25 cellular contexts compared by ENCODE assay signal in the genomic region with DNA sequence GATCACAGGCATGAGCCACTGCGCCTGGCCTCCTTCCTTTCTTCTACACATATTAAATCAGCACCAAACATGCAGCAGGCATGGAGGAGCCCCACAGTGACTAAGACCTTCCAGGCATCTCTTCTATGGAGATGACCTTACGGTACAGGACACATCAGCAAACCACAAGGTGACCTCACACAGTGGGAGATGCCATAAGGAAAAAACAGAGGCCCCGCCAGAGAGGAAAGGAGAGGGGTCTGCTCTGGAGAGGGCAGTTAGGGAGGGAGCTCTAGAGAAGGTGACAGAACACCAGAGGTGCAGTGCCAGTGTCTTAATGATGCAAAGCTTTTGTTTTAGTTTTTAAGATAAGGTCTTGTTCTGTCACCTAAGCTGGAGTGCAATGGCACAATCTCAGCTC.
"Had no signal": no experiment of that assay in that cellular context is flagged by ENCODE, and none has a peak within 500 bp of the region (broad histone marks: within the 10 kb centered on the region; RNA-seq: fewer than 3 reads in every experiment).

No MANE protein-coding gene starts in this region.

- ATAC-seq: activated CD4-positive, alpha-beta T cell treated with anti-CD3 and anti-CD28 coated beads for 36 hours; activated CD8-positive, alpha-beta T cell treated with anti-CD3 and anti-CD28 coated beads for 36 hours; Panc1 had no signal

- H3K36me3 Mint-ChIP-seq: activated naive CD4-positive, alpha-beta T cell treated with anti-CD3 and anti-CD28 coated beads, Interleukin-2, amount 10 ng/mL, durations not matched to agents 7 days and 5 days had no signal

- DNase-seq: activated CD4-positive, alpha-beta T cell treated with anti-CD3 and anti-CD28 coated beads for 36 hours; activated CD4-positive, alpha-beta T cell treated with anti-CD3 and anti-CD28 coated beads, Interleukin-2, amount 50 U/mL, for 1 hour; activated CD8-positive, alpha-beta T cell treated with anti-CD3 and anti-CD28 coated beads for 36 hours; activated gamma-delta T cell treated with Interleukin-2 at 50 U/mL for 16 hours; activated naive CD4-positive, alpha-beta T cell treated with anti-CD3 and anti-CD28 coated beads, Interleukin-2, amount 10 ng/mL, durations not matched to agents 7 days and 5 days; activated T-cell treated with anti-CD3 and anti-CD28 coated beads for 4 hours; activated T-cell treated with anti-CD3 and anti-CD28 coated beads, Interleukin-2, amount 50 U/mL, for 48 hours; aorta; MG63; MV-4-11; NCI-H1092 treated with DMSO at 0.1 percent for 48 hours; NCI-H1417 treated with DMSO at 0.1 percent for 48 hours; NCI-H1694; NCI-H2029 treated with DMSO at 0.1 percent for 48 hours; NCI-H510A treated with DMSO at 0.1 percent for 48 hours; NCI-H69; NK-92 treated with Interleukin-12 subunit alpha and Interleukin-12 subunit beta, amount 100 ng/mL, for 24 hours; OCI-M1; Right ventricle myocardium superior; SJCRH30; SK-N-SH; T-helper 1 cell; WERI-Rb-1 had no signal

- H3K27ac Mint-ChIP-seq: activated CD4-positive, alpha-beta T cell treated with anti-CD3 and anti-CD28 coated beads for 36 hours; activated CD8-positive, alpha-beta T cell treated with anti-CD3 and anti-CD28 coated beads for 36 hours; activated naive CD4-positive, alpha-beta T cell treated with anti-CD3 and anti-CD28 coated beads, Interleukin-2, amount 10 ng/mL, durations not matched to agents 7 days and 5 days; activated T-helper 2 cell treated with anti-CD3 and anti-CD28 coated beads, Interferon-gamma antibody, Interleukin-2, Interleukin-4, amounts not matched to agents 10 μg/mL and 5 μg/mL and 100 μg/mL, durations not matched to agents 14 hours and 24 hours and 36 hours had no signal

- H3K4me1 Mint-ChIP-seq: activated CD4-positive, alpha-beta T cell treated with anti-CD3 and anti-CD28 coated beads for 36 hours; activated naive CD4-positive, alpha-beta T cell treated with anti-CD3 and anti-CD28 coated beads, Interleukin-2, amount 10 ng/mL, durations not matched to agents 7 days and 5 days had no signal

- H3K4me3 Mint-ChIP-seq: activated CD4-positive, alpha-beta T cell treated with anti-CD3 and anti-CD28 coated beads for 36 hours; activated CD8-positive, alpha-beta T cell treated with anti-CD3 and anti-CD28 coated beads for 36 hours; activated naive CD4-positive, alpha-beta T cell treated with anti-CD3 and anti-CD28 coated beads, Interleukin-2, amount 10 ng/mL, durations not matched to agents 7 days and 5 days had no signal

- H3K9me3 Mint-ChIP-seq: activated CD8-positive, alpha-beta T cell treated with anti-CD3 and anti-CD28 coated beads for 36 hours; activated naive CD4-positive, alpha-beta T cell treated with anti-CD3 and anti-CD28 coated beads, Interleukin-2, amount 10 ng/mL, durations not matched to agents 7 days and 5 days; activated T-helper 2 cell treated with anti-CD3 and anti-CD28 coated beads, Interferon-gamma antibody, Interleukin-2, Interleukin-4, amounts not matched to agents 10 μg/mL and 5 μg/mL and 100 μg/mL, durations not matched to agents 14 hours and 24 hours and 36 hours had no signal
